Comparison of ENCODE assay signal across 7 cellular contexts in genomic region chr5:134003957-134004625, GRCh38. TPM values are rescaled to one million over a fixed set of nuclear protein-coding genes. Genes with fewer than 3 reads are reported as not detected.
DNase-seq lines count a peak whose midpoint lies in the region; ATAC-seq and TF ChIP-seq lines count a peak whose summit lies in the region.

No MANE protein-coding gene starts in this region.

- TF ChIP-seq CTCF in HFF-Myc (IDR thresholded peaks at IDR 0.05; ENCODE audit: low read depth, low read length, missing control alignments) (no peak), tibial nerve (IDR thresholded peaks at IDR 0.05) (no peak)

- peak overlapping the region; percentile 98 to 99 (median 98) for H3K27ac ChIP-seq in tibial nerve

- TF ChIP-seq POLR2A in tibial nerve (IDR thresholded peaks at IDR 0.05): peak; percentile 1 to 11

- TF ChIP-seq EP300 in tibial nerve (IDR thresholded peaks at IDR 0.05): peak; percentile 21 to 54

- H3K4me3 ChIP-seq in HFF-Myc (replicated peaks; ENCODE audit: low read depth, low read length) (peak overlapping the region; percentile 56), tibial nerve (peak overlapping the region; percentile 78 to 93 (median 88))

- ATAC-seq in GM18499 (IDR thresholded peaks at IDR 0.05; ENCODE audit: insufficient read depth, unreplicated experiment): peak; percentile 12

- no peaks in the 10 kb centered on the region for H3K9me3 ChIP-seq in tibial nerve

- H3K36me3 ChIP-seq in tibial nerve: no peaks in the 10 kb centered on the region

- DNase-seq in HFF-Myc (ENCODE audit: extremely low read depth, low read depth): no peak
- peak; percentile 83 for DNase-seq in NCI-H69 (lab: John Stamatoyannopoulos, UW)
- peak; percentile 83 for DNase-seq in activated effector memory CD4-positive, alpha-beta T cell treated with anti-CD3 and anti-CD28 coated beads, Interleukin-2, amount 50 U/mL, for 16 hours
- DNase-seq in germinal center (ENCODE audit: low spot score): peak; percentile 56
- DNase-seq in nucleus accumbens (lab: John Stamatoyannopoulos, UW): peak in 36 of 56 donors; percentile 17 to 77 (median 50)
- DNase-seq in tibial nerve (ENCODE audit: low spot score in 2 of 2): peak in 1 of 2 donors; percentile 33

- H3K4me1 ChIP-seq in tibial nerve: peaks cover 0 to 64% (median 45%) of the 10 kb centered on the region in 4 donors

- H3K27me3 ChIP-seq in tibial nerve: no peaks in the 10 kb centered on the region

- 2 to 3% methylated on average over 16 to 21 of the region's 83 CpGs for WGBS in tibial nerve, 2 donors

RNA-seq across cellular contexts. Expression of gene VDAC1, which starts 0.7 kb away (rescaled TPM):
- 100 to 1,000 TPM in 1 of 4 donors, 10 to 100 TPM in 3; 64.7 to 103 (median 71.9) TPM for total RNA-seq in tibial nerve

RNA-seq across cellular contexts. Expression of gene C5orf15, which starts 35.7 kb away (rescaled TPM):
- total RNA-seq in tibial nerve: 10 to 100 TPM; 27.6 to 34.3 (median 32.9) TPM
